In the genomic region with DNA sequence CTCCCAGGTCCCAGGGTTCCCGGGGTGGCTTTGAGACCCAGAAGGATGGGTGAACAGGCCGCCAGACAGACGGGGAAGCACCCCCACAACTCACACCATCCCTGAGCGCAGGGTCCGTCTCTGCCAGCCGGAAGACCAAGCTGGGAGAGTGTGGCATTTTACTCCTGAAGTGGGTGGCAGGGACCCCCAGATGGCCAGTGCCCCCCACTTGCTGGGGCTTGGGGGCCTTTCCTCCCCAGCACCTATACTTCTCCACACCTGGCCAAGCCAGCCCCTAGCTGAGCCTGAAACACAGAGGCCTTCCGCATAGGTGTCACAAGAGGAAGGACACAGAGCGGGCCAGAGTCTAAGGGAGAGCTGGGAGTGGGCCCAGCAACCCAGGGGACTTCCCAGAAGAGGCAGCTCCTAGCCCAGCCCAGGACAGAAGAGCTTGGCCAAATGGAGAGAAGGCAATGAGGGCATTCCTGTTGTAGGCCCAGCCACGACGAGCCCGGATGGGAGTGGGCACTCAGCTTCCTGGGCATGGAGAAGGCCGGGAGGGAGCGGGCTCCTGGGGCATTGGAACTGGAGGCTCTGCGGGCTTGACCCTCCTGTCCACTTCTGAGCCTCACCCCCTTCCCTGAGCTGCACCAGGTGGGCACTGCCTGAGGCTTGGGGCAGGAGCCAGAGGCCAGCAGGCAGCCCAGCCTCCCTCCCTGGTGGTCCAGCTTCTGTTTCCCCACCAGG, we compare ENCODE assay signal across 19 cellular contexts. TPM values are rescaled to one million over a fixed set of nuclear protein-coding genes. Genes with fewer than 3 reads are reported as not detected.
DNase-seq lines count a peak whose midpoint lies in the region; ATAC-seq and TF ChIP-seq lines count a peak whose summit lies in the region.
"Had no signal": no experiment of that assay in that cellular context is flagged by ENCODE, and none has a peak within 500 bp of the region (broad histone marks: within the 10 kb centered on the region; RNA-seq: fewer than 3 reads in every experiment).

No MANE protein-coding gene starts in this region.

- H4K20me1 ChIP-seq in GM23338 (replicated peaks; ENCODE audit: insufficient read depth): no peaks in the 10 kb centered on the region

- H2AFZ ChIP-seq in GM23338: no peak overlapping the region

- H3K27ac Mint-ChIP-seq in GM23338: no peak overlapping the region
- H3K27ac Mint-ChIP-seq in T-helper 2 cell treated with Interferon-gamma antibody and Interleukin-4, amounts not matched to agents 5 μg/mL and 100 μg/mL, for 36 hours: no peak overlapping the region
- H3K27ac Mint-ChIP-seq: activated B cell treated with CpG ODN at 0.5 μM for 24 hours; T-helper 1 cell treated with Interleukin-12 subunit alpha and Interleukin-12 subunit beta and Interleukin-4 antibody, amounts not matched to agents 30 μg/mL and 1 μg/mL, for 36 hours had no signal

- ATAC-seq in right cardiac atrium (no peak), GM23338 (no peak)
- ATAC-seq: body of pancreas had no signal

- H3K4me2 ChIP-seq in GM23338: no peak overlapping the region

- WGBS in right cardiac atrium: 95% methylated on average over 14 of the region's 14 CpGs
- 87 to 97% (median 92%) methylated on average over 11 to 14 of the region's 14 CpGs for WGBS in stomach, 5 donors

- no peaks in the 10 kb centered on the region for H3K36me3 ChIP-seq in breast epithelium
- H3K36me3 ChIP-seq in stomach: no peaks in the 10 kb centered on the region
- H3K36me3 ChIP-seq in GM23338 (ENCODE audit: insufficient read depth): no peaks in the 10 kb centered on the region

- H3K4me3 Mint-ChIP-seq in GM23338: no peak overlapping the region
- H3K4me3 Mint-ChIP-seq in T-helper 2 cell treated with Interferon-gamma antibody and Interleukin-4, amounts not matched to agents 5 μg/mL and 100 μg/mL, for 36 hours: no peak overlapping the region
- H3K4me3 Mint-ChIP-seq: activated B cell treated with CpG ODN at 0.5 μM for 24 hours; T-helper 1 cell treated with Interleukin-12 subunit alpha and Interleukin-12 subunit beta and Interleukin-4 antibody, amounts not matched to agents 30 μg/mL and 1 μg/mL, for 36 hours had no signal

- H3K27me3 Mint-ChIP-seq in GM23338 (ENCODE audit: insufficient read depth, low read depth, poor library complexity): peaks cover 38% of the 10 kb centered on the region
- peaks cover 23% of the 10 kb centered on the region for H3K27me3 Mint-ChIP-seq in T-helper 2 cell treated with Interferon-gamma antibody and Interleukin-4, amounts not matched to agents 5 μg/mL and 100 μg/mL, for 36 hours (ENCODE audit: low read depth)

- H3K27ac ChIP-seq in breast epithelium: peak overlapping the region; percentile 95 to 97
- H3K27ac ChIP-seq in right cardiac atrium (ENCODE audit: low read length): no peak overlapping the region
- peak overlapping the region in 4 of 5 donors; percentile 89 to 94 (median 90) for H3K27ac ChIP-seq in stomach
- H3K27ac ChIP-seq in substantia nigra (ENCODE audit: low read depth, low read length, poor library complexity, severe bottlenecking): no peak overlapping the region
- H3K27ac ChIP-seq in GM23338 (ENCODE audit: low read depth): no peak overlapping the region
- H3K27ac ChIP-seq: testis had no signal

- no peaks in the 10 kb centered on the region for H3K9me3 ChIP-seq in breast epithelium
- H3K9me3 ChIP-seq in right cardiac atrium (ENCODE audit: control insufficient read depth, low read length): no peaks in the 10 kb centered on the region
- H3K9me3 ChIP-seq in stomach: no peaks in the 10 kb centered on the region
- H3K9me3 ChIP-seq: body of pancreas, testis had no signal

- TF ChIP-seq CTCF in breast epithelium (IDR thresholded peaks at IDR 0.05): no peak
- no peak for TF ChIP-seq CTCF in stomach (IDR thresholded peaks at IDR 0.05)
- no peak for TF ChIP-seq CTCF in GM23338 (conservative IDR thresholded peaks at IDR 0.05; ENCODE audit: low read depth in 2 of 2)

- H3K79me2 ChIP-seq in GM23338 (replicated peaks; ENCODE audit: insufficient read depth): no peaks in the 10 kb centered on the region

- peaks cover 9% of the 10 kb centered on the region; the same call in 2 of the 3 replicates for H3K4me1 Mint-ChIP-seq in GM23338
- peaks cover 3% of the 10 kb centered on the region for H3K4me1 Mint-ChIP-seq in T-helper 2 cell treated with Interferon-gamma antibody and Interleukin-4, amounts not matched to agents 5 μg/mL and 100 μg/mL, for 36 hours (ENCODE audit: low read depth)

- TF ChIP-seq POLR2A in breast epithelium (IDR thresholded peaks at IDR 0.05) (no peak), stomach (IDR thresholded peaks at IDR 0.05) (no peak)

- intact Hi-C loops in breast epithelium (cut with DNase I; ENCODE audit: low total_unique reads) (loop anchor here (2.0 to 5.0 kb wide), 2 partner anchors 43 to 68 kb away; no protein-coding TSS in a partner anchor), right cardiac atrium (cut with DNase I) (loop anchor here in 2 of 4 donors (1.0 to 5.0 kb wide), 3 partner anchors 67 to 112 kb away; no protein-coding TSS in a partner anchor), stomach (cut with DNase I; ENCODE audit: low total_unique reads) (loop anchor here (5.0 kb wide), 2 partner anchors 47 to 67 kb away; a partner anchor contains a TSS)

- H3K9me2 ChIP-seq in GM23338 (ENCODE audit: insufficient read depth): no peaks in the 10 kb centered on the region

- no peaks in the 10 kb centered on the region for H3K36me3 Mint-ChIP-seq in GM23338 (ENCODE audit: low read depth)
- H3K36me3 Mint-ChIP-seq in T-helper 2 cell treated with Interferon-gamma antibody and Interleukin-4, amounts not matched to agents 5 μg/mL and 100 μg/mL, for 36 hours (ENCODE audit: low read depth): no peaks in the 10 kb centered on the region

- H3K27me3 ChIP-seq in breast epithelium: no peaks in the 10 kb centered on the region
- no peaks in the 10 kb centered on the region for H3K27me3 ChIP-seq in right cardiac atrium (ENCODE audit: control insufficient read depth, insufficient read depth)
- H3K27me3 ChIP-seq in stomach: peaks cover 0 to 31% (median 21%) of the 10 kb centered on the region in 3 donors
- peaks cover 32% of the 10 kb centered on the region for H3K27me3 ChIP-seq in GM23338 (ENCODE audit: insufficient read depth)
- H3K27me3 ChIP-seq: body of pancreas, testis had no signal

- H3F3A ChIP-seq in GM23338 (replicated peaks; ENCODE audit: low read depth): no peaks in the 10 kb centered on the region

- DNase-seq in Daoy (ENCODE audit: low read depth) (peak; percentile 5), breast epithelium (ENCODE audit: low spot score in 2 of 2) (no peak), right cardiac atrium (peak in 2 of 3 donors; percentile 38 to 51), stomach (no peak), substantia nigra (lab: John Stamatoyannopoulos, UW) (no peak), GM23338 (ENCODE audit: low spot score) (no peak)
- no peak for DNase-seq in T-helper 2 cell treated with Interferon-gamma antibody and Interleukin-4, amounts not matched to agents 5 μg/mL and 100 μg/mL, for 36 hours (ENCODE audit: low spot score)
- DNase-seq in stimulated activated CD4-positive, alpha-beta T cell treated with anti-CD3 and anti-CD28 coated beads, Interleukin-2, amount 100 ng/mL, for 24 hours: no peak
- DNase-seq: activated B cell treated with CpG ODN at 0.5 μM for 24 hours; activated naive CD4-positive, alpha-beta T cell treated with Interleukin-2 at 50 U/mL for 16 hours; DMS 273 treated with DMSO at 0.1 percent for 48 hours; midbrain; NCI-H2029 treated with DMSO at 0.1 percent for 48 hours; NCI-H526 treated with DMSO at 0.1 percent for 48 hours; testis had no signal

- H3K4me3 ChIP-seq in breast epithelium (no peak overlapping the region), right cardiac atrium (ENCODE audit: low read length) (no peak overlapping the region), stomach (no peak overlapping the region), GM23338 (no peak overlapping the region)
- H3K4me3 ChIP-seq: body of pancreas, testis had no signal

- no peaks in the 10 kb centered on the region for H3K9me3 Mint-ChIP-seq in GM23338
- H3K9me3 Mint-ChIP-seq in T-helper 2 cell treated with Interferon-gamma antibody and Interleukin-4, amounts not matched to agents 5 μg/mL and 100 μg/mL, for 36 hours: no peaks in the 10 kb centered on the region
- H3K9me3 Mint-ChIP-seq: activated B cell treated with CpG ODN at 0.5 μM for 24 hours; T-helper 1 cell treated with Interleukin-12 subunit alpha and Interleukin-12 subunit beta and Interleukin-4 antibody, amounts not matched to agents 30 μg/mL and 1 μg/mL, for 36 hours had no signal

- TF ChIP-seq EP300 in stomach (IDR thresholded peaks at IDR 0.05): no peak

- H3K4me1 ChIP-seq in breast epithelium (peaks cover 15 to 60% of the 10 kb centered on the region in 2 donors), right cardiac atrium (ENCODE audit: control insufficient read depth, insufficient read depth, low read length) (peaks cover 10% of the 10 kb centered on the region), stomach (peaks cover 72 to 99% (median 91%) of the 10 kb centered on the region in 4 donors), GM23338 (ENCODE audit: insufficient read depth) (peaks cover 4% of the 10 kb centered on the region; the same call in 1 of the 2 replicates)

RNA-seq across cellular contexts. Expression of a gene that starts 3.3 kb away (rescaled TPM):
- total RNA-seq in Daoy (2014; rRNA removed; shearing (Covaris generic)): 10.4 and 10.5 TPM in 2 replicates
- total RNA-seq in breast epithelium (10 to 100 TPM; 15.1 to 46.7 (median 19.3) TPM), right cardiac atrium (1 to 10 TPM; 2.5 to 5.7 (median 3.3) TPM), stomach (100 to 1,000 TPM in 1 of 5 donors, 10 to 100 TPM in 4; 11.0 to 117 (median 15.1) TPM)
- polyA plus RNA-seq in right cardiac atrium (2.0 TPM), stomach (10 to 100 TPM in 1 of 3 donors, 1 to 10 TPM in 2; 1.5 to 46.3 (median 2.1) TPM), GM23338 (2016; fragmentation: Nextera tagmentation; extraction: Ambion mirVana) (1.1 and 1.6 TPM in 2 replicates)
- total RNA-seq in GM23338 (2014; rRNA removed; shearing (Covaris generic)): 2.6 TPM in 2 replicates
- total RNA-seq: activated B cell treated with CpG ODN at 0.5 μM for 24 hours had no signal

RNA-seq across cellular contexts. Expression of a gene that starts 10.8 kb away (rescaled TPM):
- 6.5 and 8.4 TPM in 2 replicates for total RNA-seq in Daoy (2014; rRNA removed; shearing (Covaris generic))
- 10 to 100 TPM in 1 of 3 donors, 1 to 10 TPM in 2; 4.5 to 17.0 (median 8.8) TPM for total RNA-seq in breast epithelium
- total RNA-seq in right cardiac atrium: 1 to 10 TPM; 1.8 to 4.2 (median 3.1) TPM
- 2.4 TPM for polyA plus RNA-seq in right cardiac atrium
- total RNA-seq in stomach: 1 to 10 TPM in 4 of 5 donors, not detected in 1; 3.5 to 8.7 (median 6.7) TPM
- polyA plus RNA-seq in stomach: 10 to 100 TPM in 1 of 3 donors, 1 to 10 TPM in 2; 3.7 to 13.9 (median 4.2) TPM
- 1.8 and 4.9 TPM in 2 replicates for total RNA-seq in GM23338 (2014; rRNA removed; shearing (Covaris generic))
- 1.6 and 1.7 TPM in 2 replicates for polyA plus RNA-seq in GM23338 (2016; fragmentation: Nextera tagmentation; extraction: Ambion mirVana)

RNA-seq across cellular contexts. Expression of a gene that starts 46.1 kb away (rescaled TPM):
- total RNA-seq in Daoy (2014; rRNA removed; shearing (Covaris generic)): 79.0 and 86.9 TPM in 2 replicates
- total RNA-seq in breast epithelium (10 to 100 TPM in 2 of 3 donors, 1 to 10 TPM in 1; 5.1 to 10.4 (median 10.2) TPM), right cardiac atrium (1 to 10 TPM; 2.9 to 3.9 (median 3.3) TPM), stomach (10 to 100 TPM in 2 of 5 donors, 1 to 10 TPM in 3; 2.9 to 12.3 (median 4.5) TPM)
- polyA plus RNA-seq in right cardiac atrium (2.5 TPM), stomach (1 to 10 TPM; 4.7 to 9.4 (median 8.0) TPM), GM23338 (2016; fragmentation: Nextera tagmentation; extraction: Ambion mirVana) (32.6 and 37.1 TPM in 2 replicates)
- total RNA-seq in GM23338 (2014; rRNA removed; shearing (Covaris generic)): 62.4 and 70.7 TPM in 2 replicates

RNA-seq across cellular contexts. Expression of a gene that starts 50.1 kb away (rescaled TPM):
- total RNA-seq in Daoy (2014; rRNA removed; shearing (Covaris generic)): not detected in 2 replicates
- 1 to 10 TPM in 1 of 3 donors, under 1 TPM in 1, not detected in 1; 0.33 to 4.0 TPM for total RNA-seq in breast epithelium
- under 1 TPM; 0.06 to 0.88 (median 0.20) TPM for total RNA-seq in right cardiac atrium
- 0.05 TPM for polyA plus RNA-seq in right cardiac atrium
- 1 to 10 TPM in 1 of 5 donors, under 1 TPM in 1, not detected in 3; 0.14 to 2.6 TPM for total RNA-seq in stomach
- 1 to 10 TPM in 1 of 3 donors, under 1 TPM in 1, not detected in 1; 0.70 to 1.7 TPM for polyA plus RNA-seq in stomach
- total RNA-seq in GM23338 (2014; rRNA removed; shearing (Covaris generic)): 0.08 TPM in 1 of 2 replicates, not detected in the other
- 0.21 TPM in 1 of 2 replicates, not detected in the other for polyA plus RNA-seq in GM23338 (2016; fragmentation: Nextera tagmentation; extraction: Ambion mirVana)
- total RNA-seq: body of pancreas, fibroblast of villous mesenchyme, HT-29 had no signal

Comparison
In these comparisons a context has a peak if more than half of its experiments do, and no peak if none do; other contexts are left out.
1. DNase-seq: peak in Daoy (single experiment) and right cardiac atrium (2 of 3); none in breast epithelium (0 of 2), stomach (single experiment), substantia nigra (0 of 49), GM23338 (single experiment), T-helper 2 cell treated with Interferon-gamma antibody and Interleukin-4, amounts not matched to agents 5 μg/mL and 100 μg/mL, for 36 hours (single experiment) and stimulated activated CD4-positive, alpha-beta T cell treated with anti-CD3 and anti-CD28 coated beads, Interleukin-2, amount 100 ng/mL, for 24 hours (0 of 2).
2. H3K27ac ChIP-seq: peak in breast epithelium (2 of 2) and stomach (4 of 5); none in right cardiac atrium (single experiment), substantia nigra (single experiment) and GM23338 (single experiment).